10 cellular contexts compared by ENCODE assay signal in genomic region chr3:127734181-127734720, GRCh38.
DNase-seq lines count a peak whose midpoint lies in the region; ATAC-seq, FAIRE-seq and TF ChIP-seq lines count a peak whose summit lies in the region.
"Had no signal": no experiment of that assay in that cellular context is flagged by ENCODE, and none has a peak within 500 bp of the region (broad histone marks: within the 10 kb centered on the region; RNA-seq: fewer than 3 reads in every experiment).

No MANE protein-coding gene starts in this region.

- no peaks in the 10 kb centered on the region for H3K79me2 ChIP-seq in keratinocyte (ENCODE audit: control insufficient read depth, insufficient read depth, low read length)

- H3K9me3 Mint-ChIP-seq in stimulated activated memory B cell treated with anti-CD40 and anti-IgM and Interleukin-4, amounts not matched to agents 10 μg/mL and 1 μg/mL and 100 μg/mL, for 72 hours, result no peaks in the 10 kb centered on the region
- no peaks in the 10 kb centered on the region for H3K9me3 Mint-ChIP-seq in activated CD4-positive, alpha-beta T cell treated with anti-CD3 and anti-CD28 coated beads, Interleukin-2, amount 10 ng/mL, durations not matched to agents 24 days and 14 days
- H3K9me3 Mint-ChIP-seq: activated B cell treated with CpG ODN at 0.5 μM for 24 hours; central memory CD8-positive, alpha-beta T cell had no signal

- H3K9ac ChIP-seq in SK-N-MC (ENCODE audit: insufficient read length) (no peak overlapping the region), keratinocyte (ENCODE audit: control insufficient read depth, extremely low read depth, insufficient read depth, low read length) (peak overlapping the region; percentile 13)

- H3K36me3 ChIP-seq in SK-N-MC (ENCODE audit: insufficient read depth, low read length) (no peaks in the 10 kb centered on the region), keratinocyte (ENCODE audit: control insufficient read depth in 2 of 2, extremely low read depth in 1 of 2, insufficient read depth in 2 of 2, low read length in 2 of 2) (peaks cover 0 to 5% of the 10 kb centered on the region in 2 experiments), thyroid gland (no peaks in the 10 kb centered on the region)

- 96 to 97% methylated on average over 12 of the region's 12 CpGs for WGBS in thyroid gland, 2 donors

- peaks cover 36% of the 10 kb centered on the region for H3K4me1 ChIP-seq in keratinocyte (ENCODE audit: control insufficient read depth, extremely low read depth, insufficient read depth, low read length)
- H3K4me1 ChIP-seq in thyroid gland, result peaks cover 0 to 40% of the 10 kb centered on the region in 2 donors

- no peak overlapping the region for H3K27ac ChIP-seq in SK-N-MC
- H3K27ac ChIP-seq in keratinocyte (ENCODE audit: control insufficient read depth, insufficient read depth, low read length), result peak overlapping the region; percentile 71
- H3K27ac ChIP-seq in thyroid gland, result peak overlapping the region in 1 of 3 donors; percentile 28

- TF ChIP-seq POLR2A in thyroid gland (IDR thresholded peaks at IDR 0.05), result no peak

- peaks cover 4% of the 10 kb centered on the region for H3K9me1 ChIP-seq in keratinocyte (ENCODE audit: control insufficient read depth, extremely low read depth, insufficient read depth, low read length)

- peak overlapping the region; percentile 71 for H3K4me3 Mint-ChIP-seq in stimulated activated memory B cell treated with anti-CD40 and anti-IgM and Interleukin-4, amounts not matched to agents 10 μg/mL and 1 μg/mL and 100 μg/mL, for 72 hours
- no peak overlapping the region for H3K4me3 Mint-ChIP-seq in activated CD4-positive, alpha-beta T cell treated with anti-CD3 and anti-CD28 coated beads, Interleukin-2, amount 10 ng/mL, durations not matched to agents 24 days and 14 days
- H3K4me3 Mint-ChIP-seq: central memory CD8-positive, alpha-beta T cell had no signal

- DNase-seq in GM12865 (ENCODE audit: low read depth) (no peak), SK-N-MC (ENCODE audit: low read depth, low spot score) (no peak), keratinocyte (ENCODE audit: low read depth, low spot score) (no peak), thyroid gland (no peak), ACHN (no peak)
- no peak for DNase-seq in activated CD4-positive, alpha-beta T cell treated with anti-CD3 and anti-CD28 coated beads, Interleukin-2, amount 10 ng/mL, durations not matched to agents 24 days and 14 days
- DNase-seq in activated CD4-positive, alpha-beta T cell treated with anti-CD3 and anti-CD28 coated beads, Interleukin-2, amount 50 U/mL, for 48 hours, result no peak
- DNase-seq: activated B cell treated with CpG ODN at 0.5 μM for 24 hours had no signal

- FAIRE-seq in keratinocyte (lab: Jason Lieb, UNC), result no peak

- no peak overlapping the region for H2AFZ ChIP-seq in keratinocyte (ENCODE audit: control insufficient read depth, low read length)

- H3K9me3 ChIP-seq in SK-N-MC (ENCODE audit: low read depth, low read length) (no peaks in the 10 kb centered on the region), keratinocyte (ENCODE audit: control insufficient read depth, low read depth, low read length) (no peaks in the 10 kb centered on the region), thyroid gland (no peaks in the 10 kb centered on the region)

- peak overlapping the region; percentile 87 for H3K27ac Mint-ChIP-seq in stimulated activated memory B cell treated with anti-CD40 and anti-IgM and Interleukin-4, amounts not matched to agents 10 μg/mL and 1 μg/mL and 100 μg/mL, for 72 hours
- no peak overlapping the region for H3K27ac Mint-ChIP-seq in activated CD4-positive, alpha-beta T cell treated with anti-CD3 and anti-CD28 coated beads, Interleukin-2, amount 10 ng/mL, durations not matched to agents 24 days and 14 days

- TF ChIP-seq CTCF in GM12865 (IDR thresholded peaks at IDR 0.05; ENCODE audit: insufficient read depth, low read depth, low read length, missing control alignments) (no peak), keratinocyte (optimal IDR thresholded peaks at IDR 0.05 in 1 of 3, IDR thresholded peaks at IDR 0.05 in 1 of 3, conservative IDR thresholded peaks at IDR 0.05 in 1 of 3; ENCODE audit: extremely low read depth in 1 of 3, insufficient read depth in 2 of 3, low read length in 3 of 3) (no peak), thyroid gland (IDR thresholded peaks at IDR 0.05) (no peak)

- in situ Hi-C loops in ACHN (cut with HindIII; ENCODE audit: low pct_ligation_motif_present, low pct_unique_long_range_greater_than_20kb, low sequenced_read_pairs), result no loop called here

- dilution Hi-C loops in keratinocyte (cut with MboI; ENCODE audit: extremely low pct_ligation_motif_present, low sequenced_read_pairs), result no loop called here

- H3K36me3 Mint-ChIP-seq in stimulated activated memory B cell treated with anti-CD40 and anti-IgM and Interleukin-4, amounts not matched to agents 10 μg/mL and 1 μg/mL and 100 μg/mL, for 72 hours, result peaks cover 58% of the 10 kb centered on the region
- H3K36me3 Mint-ChIP-seq in activated CD4-positive, alpha-beta T cell treated with anti-CD3 and anti-CD28 coated beads, Interleukin-2, amount 10 ng/mL, durations not matched to agents 24 days and 14 days (ENCODE audit: low read depth), result no peaks in the 10 kb centered on the region

- peaks cover 63% of the 10 kb centered on the region for H3K4me1 Mint-ChIP-seq in stimulated activated memory B cell treated with anti-CD40 and anti-IgM and Interleukin-4, amounts not matched to agents 10 μg/mL and 1 μg/mL and 100 μg/mL, for 72 hours
- peaks cover 8% of the 10 kb centered on the region for H3K4me1 Mint-ChIP-seq in activated CD4-positive, alpha-beta T cell treated with anti-CD3 and anti-CD28 coated beads, Interleukin-2, amount 10 ng/mL, durations not matched to agents 24 days and 14 days
- H3K4me1 Mint-ChIP-seq: central memory CD8-positive, alpha-beta T cell had no signal

- no peak for ATAC-seq in stimulated activated memory B cell treated with anti-CD40 and anti-IgM and Interleukin-4, amounts not matched to agents 10 μg/mL and 1 μg/mL and 100 μg/mL, for 72 hours

- H3K4me2 ChIP-seq in keratinocyte (ENCODE audit: control insufficient read depth, extremely low read depth, insufficient read depth, low read depth, low read length), result peak overlapping the region; percentile 61

- H3K4me3 ChIP-seq in GM12865 (ENCODE audit: low read depth, low read length) (peak overlapping the region; percentile 89), SK-N-MC (peak overlapping the region; percentile 23; the same call in 1 of the 2 replicates), keratinocyte (ENCODE audit: control insufficient read depth in 2 of 3, extremely low read depth in 1 of 3, insufficient read depth in 2 of 3, low read depth in 1 of 3, low read length in 3 of 3) (no peak overlapping the region), thyroid gland (replicated peaks in 1 of 3) (no peak overlapping the region)

- H4K20me1 ChIP-seq in keratinocyte (ENCODE audit: control insufficient read depth, extremely low read depth, insufficient read depth, low read length), result no peaks in the 10 kb centered on the region

- H3K27me3 Mint-ChIP-seq in stimulated activated memory B cell treated with anti-CD40 and anti-IgM and Interleukin-4, amounts not matched to agents 10 μg/mL and 1 μg/mL and 100 μg/mL, for 72 hours, result no peaks in the 10 kb centered on the region
- peaks cover 21% of the 10 kb centered on the region for H3K27me3 Mint-ChIP-seq in activated CD4-positive, alpha-beta T cell treated with anti-CD3 and anti-CD28 coated beads, Interleukin-2, amount 10 ng/mL, durations not matched to agents 24 days and 14 days
- H3K27me3 Mint-ChIP-seq: activated B cell treated with CpG ODN at 0.5 μM for 24 hours had no signal

- intact Hi-C loops in activated CD4-positive, alpha-beta T cell treated with anti-CD3 and anti-CD28 coated beads, Interleukin-2, amount 10 ng/mL, durations not matched to agents 24 days and 14 days (cut with micrococcal nuclease), result no loop called here
- intact Hi-C loops in thyroid gland (cut with DNase I), result no loop called here

- no peaks in the 10 kb centered on the region for H3K27me3 ChIP-seq in keratinocyte (ENCODE audit: control insufficient read depth, extremely low read depth, insufficient read depth, low read length)
- no peaks in the 10 kb centered on the region for H3K27me3 ChIP-seq in thyroid gland

Comparison
In these comparisons a context has a peak if more than half of its experiments do, and no peak if none do; other contexts are left out.
1. H3K4me3 ChIP-seq: peak in GM12865 (single experiment) and SK-N-MC (single experiment); none in keratinocyte (0 of 3) and thyroid gland (0 of 3).